Comparison of ENCODE assay signal across 30 cellular contexts in genomic region chr3:58800940-58801339, GRCh38.
"Had no signal": no experiment of that assay in that cellular context is flagged by ENCODE, and none has a peak within 500 bp of the region (broad histone marks: within the 10 kb centered on the region; RNA-seq: fewer than 3 reads in every experiment).

No MANE protein-coding gene starts in this region.

- H3K36me3 ChIP-seq: cardiac muscle cell, MG63, Peyer's patch, SJSA1 had no signal

- ATAC-seq: activated CD8-positive, alpha-beta T cell treated with anti-CD3 and anti-CD28 coated beads for 36 hours; activated T-cell treated with anti-CD3 and anti-CD28 coated beads, Interleukin-2, amount 50 U/mL, for 72 hours; activated T-helper 17 cell treated with anti-CD3 and anti-CD28 coated beads, Interleukin-2, amount 50 U/mL, for 72 hours; PC-3 had no signal

- H3K27me3 ChIP-seq: cardiac muscle cell, MG63, Peyer's patch, SJSA1 had no signal

- H3K27ac ChIP-seq: cardiac muscle cell, Peyer's patch, SJSA1 had no signal

- DNase-seq: activated CD4-positive, alpha-beta T cell treated with anti-CD3 and anti-CD28 coated beads, Interleukin-2, amount 10 ng/mL, durations not matched to agents 24 days and 14 days; activated CD4-positive, alpha-beta T cell treated with anti-CD3 and anti-CD28 coated beads, Interleukin-2, amount 50 U/mL, for 4 hours; activated CD8-positive, alpha-beta T cell treated with anti-CD3 and anti-CD28 coated beads for 36 hours; activated effector memory CD4-positive, alpha-beta T cell treated with anti-CD3 and anti-CD28 coated beads, Interleukin-2, amount 50 U/mL, for 16 hours; activated naive CD4-positive, alpha-beta T cell; activated naive CD4-positive, alpha-beta T cell treated with anti-CD3 and anti-CD28 coated beads, Interleukin-2, amount 50 U/mL, for 16 hours; activated naive CD8-positive, alpha-beta T cell treated with anti-CD3 and anti-CD28 coated beads for 36 hours; activated T-cell treated with anti-CD3 and anti-CD28 coated beads, Interleukin-2, amount 50 U/mL, for 1 hour; activated T-cell treated with anti-CD3 and anti-CD28 coated beads, Interleukin-2, amount 50 U/mL, for 72 hours; amniotic stem cell; aorta; Kasumi-1; KG1; MG63; NCI-H1048; NCI-H187; NCI-H2081; NCI-H226; NCI-H446 treated with DMSO at 0.1 percent for 48 hours; NCI-H524; NCI-H69; NK-92 treated with Interleukin-12 subunit alpha and Interleukin-12 subunit beta, amount 100 ng/mL, for 24 hours; PC-3; Peyer's patch; RPMI8226; SHP77 treated with DMSO at 0.1 percent for 48 hours had no signal

- H3K4me2 ChIP-seq: SK-N-SH had no signal

- H3K9ac ChIP-seq: SK-N-SH had no signal

- H3K4me3 ChIP-seq: cardiac muscle cell, MG63, Peyer's patch, SJSA1 had no signal

- H3K9me3 ChIP-seq: MG63, Peyer's patch, SJSA1, SK-N-SH had no signal

- H3K4me1 ChIP-seq: Peyer's patch, SJSA1 had no signal
